ENCODE assay signal across 8 cellular contexts in the genomic region with DNA sequence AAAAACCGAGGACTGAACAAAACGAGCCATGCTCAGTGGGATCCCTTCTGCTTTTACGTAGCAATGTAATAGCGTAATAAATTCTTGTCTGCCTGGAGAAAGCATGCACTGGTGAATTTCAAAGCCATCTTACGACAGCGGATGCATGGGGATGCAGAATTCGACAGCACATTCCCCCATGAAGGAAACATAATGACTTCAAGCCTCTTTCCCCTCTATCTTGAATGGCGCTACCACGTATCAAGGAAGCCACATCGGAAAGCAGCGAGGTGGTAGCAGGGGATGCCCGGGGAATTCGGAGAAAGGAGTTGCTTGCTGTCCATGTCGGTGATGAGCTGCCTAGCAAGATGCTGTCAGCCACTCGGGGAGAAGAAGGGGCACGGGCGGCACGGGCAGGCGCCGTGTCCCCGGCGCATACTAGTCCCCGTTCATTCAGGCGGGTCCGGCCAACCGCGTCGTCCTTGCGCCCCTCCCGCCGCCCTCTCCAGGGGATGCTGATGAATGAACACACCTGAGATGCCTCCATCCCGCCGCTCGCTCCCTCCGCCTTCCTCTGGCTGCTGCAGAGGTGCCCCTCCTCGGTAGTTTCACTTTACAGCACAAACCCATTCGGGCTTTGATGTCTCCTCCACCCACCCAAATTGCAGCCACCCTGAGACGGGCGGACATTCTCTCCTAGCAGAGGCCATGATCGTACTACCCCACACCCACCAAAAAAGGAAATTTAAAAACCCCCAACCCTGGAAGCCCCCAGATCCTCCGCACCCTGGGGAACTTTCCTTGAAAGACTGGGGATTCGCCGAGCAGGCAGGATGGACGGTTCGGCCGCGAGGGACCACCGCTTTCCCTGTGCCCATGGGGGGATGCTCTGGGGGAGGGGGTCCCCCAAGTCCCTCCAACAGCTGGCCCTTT. TPM values are rescaled to one million over a fixed set of nuclear protein-coding genes. Genes with fewer than 3 reads are reported as not detected.
DNase-seq lines count a peak whose midpoint lies in the region; ATAC-seq and TF ChIP-seq lines count a peak whose summit lies in the region.

No MANE protein-coding gene starts in this region.

- peaks cover 0 to 1% of the 10 kb centered on the region in 2 donors for H3K36me3 Mint-ChIP-seq in activated T-cell treated with anti-CD3 and anti-CD28 coated beads, Interleukin-2, amount 50 U/mL, for 72 hours (ENCODE audit: insufficient read depth in 2 of 2)
- no peaks in the 10 kb centered on the region for H3K36me3 Mint-ChIP-seq in nephron progenitor cell (ENCODE audit: low read depth)

- peak overlapping the region; percentile 97 to 99 for H3K4me3 Mint-ChIP-seq in activated T-cell treated with anti-CD3 and anti-CD28 coated beads, Interleukin-2, amount 50 U/mL, for 72 hours
- H3K4me3 Mint-ChIP-seq in nephron progenitor cell = peak overlapping the region; percentile 95

- peaks cover 20% of the 10 kb centered on the region for H3K4me1 Mint-ChIP-seq in activated T-cell treated with anti-CD3 and anti-CD28 coated beads, Interleukin-2, amount 50 U/mL, for 72 hours (ENCODE audit: low read depth)
- H3K4me1 Mint-ChIP-seq in nephron progenitor cell = peaks cover 81% of the 10 kb centered on the region

- H3K9me3 Mint-ChIP-seq in activated T-cell treated with anti-CD3 and anti-CD28 coated beads, Interleukin-2, amount 50 U/mL, for 72 hours = no peaks in the 10 kb centered on the region
- no peaks in the 10 kb centered on the region for H3K9me3 Mint-ChIP-seq in nephron progenitor cell

- peak; percentile 4 for DNase-seq in NCI-H2029 (lab: John Stamatoyannopoulos, UW)
- DNase-seq in NCI-H2029 treated with DMSO at 0.1 percent for 48 hours (lab: John Stamatoyannopoulos, UW) = no peak
- peak; percentile 63 for DNase-seq in NCI-H510A (lab: John Stamatoyannopoulos, UW)
- DNase-seq in activated T-cell treated with anti-CD3 and anti-CD28 coated beads, Interleukin-2, amount 50 U/mL, for 72 hours = peak; percentile 52 to 57
- peak; percentile 5 for DNase-seq in fibroblast of gingiva (ENCODE audit: low read depth)
- DNase-seq in nephron progenitor cell = peak; percentile 45
- peak in 38 of 49 donors; percentile 12 to 73 (median 35) for DNase-seq in substantia nigra (lab: John Stamatoyannopoulos, UW)

- H3K27ac Mint-ChIP-seq in activated T-cell treated with anti-CD3 and anti-CD28 coated beads, Interleukin-2, amount 50 U/mL, for 72 hours = peak overlapping the region; percentile 17
- no peak overlapping the region for H3K27ac Mint-ChIP-seq in nephron progenitor cell

- H3K27ac ChIP-seq in substantia nigra (ENCODE audit: low read depth, low read length, poor library complexity, severe bottlenecking) = peak overlapping the region; percentile 77

- H3K27me3 Mint-ChIP-seq in activated T-cell treated with anti-CD3 and anti-CD28 coated beads, Interleukin-2, amount 50 U/mL, for 72 hours (ENCODE audit: low read depth) = peaks cover 35% of the 10 kb centered on the region
- H3K27me3 Mint-ChIP-seq in nephron progenitor cell (ENCODE audit: low read depth, poor library complexity) = peaks cover 23% of the 10 kb centered on the region

- ATAC-seq in activated T-cell treated with anti-CD3 and anti-CD28 coated beads, Interleukin-2, amount 50 U/mL, for 72 hours (replicated peaks in 1 of 2) = peak; percentile 35 to 44
- ATAC-seq in HG03442 (IDR thresholded peaks at IDR 0.05; ENCODE audit: unreplicated experiment) = no peak

- TF ChIP-seq CTCF in nephron progenitor cell (IDR thresholded peaks at IDR 0.05) = no peak

RNA-seq across cellular contexts. Expression of a gene that starts 0.6 kb away (rescaled TPM):
- 1 to 10 TPM; 1.2 to 2.4 TPM for total RNA-seq in activated T-cell treated with anti-CD3 and anti-CD28 coated beads, Interleukin-2, amount 50 U/mL, for 72 hours
